In the genomic region with DNA sequence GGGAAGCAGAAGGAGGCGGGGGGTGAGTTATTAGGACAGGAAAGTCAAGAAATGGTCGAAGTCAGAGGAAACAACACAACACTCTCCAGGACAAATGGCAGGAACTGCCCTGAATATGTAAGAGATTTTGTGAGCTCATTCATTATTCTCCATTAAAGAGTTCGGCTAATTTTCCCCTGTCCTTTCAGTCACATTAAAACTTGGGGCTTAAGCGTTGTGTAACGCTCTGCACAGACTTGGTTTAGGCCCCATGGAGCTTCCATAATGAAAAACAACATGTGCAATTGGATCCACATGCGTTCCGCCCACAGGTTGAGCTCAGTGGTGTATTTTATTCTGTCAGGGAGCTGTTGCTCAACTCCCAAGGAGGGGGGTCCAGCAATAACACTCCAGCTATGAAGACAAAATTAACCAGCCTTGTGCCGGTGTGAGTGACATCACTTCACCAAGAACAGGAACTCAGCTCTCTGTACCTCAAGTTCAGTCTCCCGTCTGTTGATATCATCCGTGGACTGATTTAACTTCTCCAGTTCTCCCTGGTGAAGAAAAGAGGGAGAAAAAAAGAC, we compare ENCODE assay signal across 10 cellular contexts. TPM values are rescaled to one million over a fixed set of nuclear protein-coding genes. Genes with fewer than 3 reads are reported as not detected.
A peak's percentile ranks its signal among the peaks of the same experiment; 100 is the strongest.
DNase-seq lines count a peak whose midpoint lies in the region; ATAC-seq, FAIRE-seq and TF ChIP-seq lines count a peak whose summit lies in the region.
"Had no signal": no experiment of that assay in that cellular context is flagged by ENCODE, and none has a peak within 500 bp of the region (broad histone marks: within the 10 kb centered on the region; RNA-seq: fewer than 3 reads in every experiment).

No MANE protein-coding gene starts in this region.

- peaks cover 45% of the 10 kb centered on the region for H3K36me3 Mint-ChIP-seq in activated CD4-positive, alpha-beta T cell treated with anti-CD3 and anti-CD28 coated beads, Interleukin-2, amount 10 ng/mL, durations not matched to agents 7 days and 5 days (ENCODE audit: low read depth)

- peak overlapping the region; percentile 99 for H3K4me3 ChIP-seq in lower lobe of right lung
- peak overlapping the region; percentile 95 for H3K4me3 ChIP-seq in upper lobe of right lung
- no peak overlapping the region for H3K4me3 ChIP-seq in BE2C (ENCODE audit: low read depth, low read length)
- H3K4me3 ChIP-seq: pancreas had no signal

- peaks cover 75% of the 10 kb centered on the region for H3K4me1 Mint-ChIP-seq in activated CD4-positive, alpha-beta T cell treated with anti-CD3 and anti-CD28 coated beads, Interleukin-2, amount 10 ng/mL, durations not matched to agents 7 days and 5 days

- no peaks in the 10 kb centered on the region for H3K9me3 ChIP-seq in lower lobe of right lung
- H3K9me3 ChIP-seq in upper lobe of right lung, result no peaks in the 10 kb centered on the region
- no peaks in the 10 kb centered on the region for H3K9me3 ChIP-seq in BE2C
- H3K9me3 ChIP-seq: pancreas had no signal

- no peak for DNase-seq in activated CD4-positive, alpha-beta T cell treated with anti-CD3 and anti-CD28 coated beads, Interleukin-2, amount 10 ng/mL, durations not matched to agents 7 days and 5 days
- no peak for DNase-seq in activated CD4-positive, alpha-beta T cell treated with anti-CD3 and anti-CD28 coated beads, Interleukin-2, amount 50 U/mL, for 4 hours
- DNase-seq in amniotic epithelial cell (ENCODE audit: low read depth) (peak; percentile 91), lower lobe of right lung (no peak), upper lobe of right lung (no peak), RCC 7860 (ENCODE audit: low spot score) (no peak), BE2C (no peak)
- DNase-seq: C1 segment of cervical spinal cord, pancreas had no signal

- H3K27ac Mint-ChIP-seq in activated CD4-positive, alpha-beta T cell treated with anti-CD3 and anti-CD28 coated beads, Interleukin-2, amount 10 ng/mL, durations not matched to agents 7 days and 5 days, result no peak overlapping the region

- no peaks in the 10 kb centered on the region for H3K9me3 Mint-ChIP-seq in activated CD4-positive, alpha-beta T cell treated with anti-CD3 and anti-CD28 coated beads, Interleukin-2, amount 10 ng/mL, durations not matched to agents 7 days and 5 days

- ATAC-seq in lower lobe of right lung, result no peak
- no peak for ATAC-seq in upper lobe of right lung
- no peak for ATAC-seq in GM18867 (IDR thresholded peaks at IDR 0.05; ENCODE audit: unreplicated experiment)

- H3K27me3 ChIP-seq in lower lobe of right lung (ENCODE audit: low read depth) (no peaks in the 10 kb centered on the region), upper lobe of right lung (no peaks in the 10 kb centered on the region), BE2C (no peaks in the 10 kb centered on the region)
- H3K27me3 ChIP-seq: pancreas had no signal

- no peak for FAIRE-seq in RCC 7860 (lab: Jason Lieb, UNC)
- FAIRE-seq: pancreas had no signal

- POLR2A ChIA-PET in activated CD4-positive, alpha-beta T cell treated with anti-CD3 and anti-CD28 coated beads, Interleukin-2, amount 10 ng/mL, durations not matched to agents 7 days and 5 days (lab: Charles Lee), result no interaction called here

- H3K36me3 ChIP-seq in lower lobe of right lung (peaks cover 18% of the 10 kb centered on the region), upper lobe of right lung (peaks cover 11% of the 10 kb centered on the region), BE2C (no peaks in the 10 kb centered on the region)
- H3K36me3 ChIP-seq: pancreas had no signal

- intact Hi-C loops in lower lobe of right lung (cut with DNase I) (no loop called here), upper lobe of right lung (cut with DNase I) (loop anchor here (5.0 kb wide), 1 partner anchor 63 kb away; no protein-coding TSS in a partner anchor)

- peak overlapping the region; percentile 80 for H3K4me3 Mint-ChIP-seq in activated CD4-positive, alpha-beta T cell treated with anti-CD3 and anti-CD28 coated beads, Interleukin-2, amount 10 ng/mL, durations not matched to agents 7 days and 5 days

- peaks cover 6% of the 10 kb centered on the region for H3K27me3 Mint-ChIP-seq in activated CD4-positive, alpha-beta T cell treated with anti-CD3 and anti-CD28 coated beads, Interleukin-2, amount 10 ng/mL, durations not matched to agents 7 days and 5 days

- H3K27ac ChIP-seq in lower lobe of right lung (peak overlapping the region; percentile 61), upper lobe of right lung (peak overlapping the region; percentile 85)
- H3K27ac ChIP-seq: pancreas had no signal

- CTCF ChIA-PET in activated CD4-positive, alpha-beta T cell treated with anti-CD3 and anti-CD28 coated beads, Interleukin-2, amount 10 ng/mL, durations not matched to agents 7 days and 5 days (lab: Charles Lee), result interaction anchor here (0.7 to 6.4 kb wide), 6 partner anchors 10 to 62 kb away, joined by 4 to 60 read pairs (median 6); no protein-coding TSS in a partner anchor

- H3K4me1 ChIP-seq in lower lobe of right lung, result peaks cover 71% of the 10 kb centered on the region
- H3K4me1 ChIP-seq in upper lobe of right lung, result peaks cover 32% of the 10 kb centered on the region
- H3K4me1 ChIP-seq in BE2C, result 0 out of 2 replicates have a peak, but pooled peaks cover 3% of the 10 kb centered on the region

- TF ChIP-seq CTCF in lower lobe of right lung (IDR thresholded peaks at IDR 0.05) (no peak), upper lobe of right lung (IDR thresholded peaks at IDR 0.05) (no peak), BE2C (IDR thresholded peaks at IDR 0.05; ENCODE audit: low read depth, low read length) (no peak)

RNA-seq across cellular contexts. Expression of a gene that starts 2.3 kb away (rescaled TPM):
- 10 to 100 TPM; 33.8 to 38.2 TPM for total RNA-seq in activated CD4-positive, alpha-beta T cell treated with anti-CD3 and anti-CD28 coated beads, Interleukin-2, amount 10 ng/mL, durations not matched to agents 7 days and 5 days
- total RNA-seq in lower lobe of right lung (106 TPM), upper lobe of right lung (110 TPM)
- 7.5 TPM for polyA plus RNA-seq in BE2C (2012; ENCODE audit: insufficient read depth, insufficient read length, low read depth)
